17 cellular contexts compared by ENCODE assay signal in genomic region chr4:159146007-159146330, GRCh38. TPM values are rescaled to one million over a fixed set of nuclear protein-coding genes. Genes with fewer than 3 reads are reported as not detected.
DNase-seq lines count a peak whose midpoint lies in the region; ATAC-seq, FAIRE-seq and TF ChIP-seq lines count a peak whose summit lies in the region.
"Had no signal": no experiment of that assay in that cellular context is flagged by ENCODE, and none has a peak within 500 bp of the region (broad histone marks: within the 10 kb centered on the region; RNA-seq: fewer than 3 reads in every experiment).

No MANE protein-coding gene starts in this region.

- H3K4me1 Mint-ChIP-seq in natural killer cell, result no peaks in the 10 kb centered on the region

- H3K9ac ChIP-seq in adipocyte (ENCODE audit: low read length), result no peak overlapping the region
- no peak overlapping the region for H3K9ac ChIP-seq in endothelial cell of umbilical vein (replicated peaks; ENCODE audit: extremely low read depth, insufficient read depth, low read length)

- H3K27me3 Mint-ChIP-seq in natural killer cell (ENCODE audit: low read depth in 2 of 2), result peaks cover 0 to 2% of the 10 kb centered on the region in 2 donors
- H3K27me3 Mint-ChIP-seq: B cell; CD4-positive, CD25-positive, alpha-beta regulatory T cell had no signal

- FAIRE-seq in HTR-8/SVneo (lab: Jason Lieb, UNC) (no peak), endothelial cell of umbilical vein (lab: Jason Lieb, UNC) (no peak), pancreas (lab: Jason Lieb, UNC) (peak; percentile 34)

- H3K36me3 ChIP-seq in adipocyte (ENCODE audit: control insufficient read depth, insufficient read depth, low read length, severe bottlenecking), result no peaks in the 10 kb centered on the region
- H3K36me3 ChIP-seq in endothelial cell of umbilical vein (ENCODE audit: control insufficient read depth in 2 of 2, extremely low read depth in 1 of 2, insufficient read depth in 2 of 2, low read length in 2 of 2), result no peaks in the 10 kb centered on the region
- no peaks in the 10 kb centered on the region for H3K36me3 ChIP-seq in pancreas
- no peaks in the 10 kb centered on the region for H3K36me3 ChIP-seq in stomach

- H3K27ac ChIP-seq in endothelial cell of umbilical vein (ENCODE audit: insufficient read depth, low read depth, low read length) (no peak overlapping the region), pancreas (no peak overlapping the region), stomach (no peak overlapping the region)

- no peaks in the 10 kb centered on the region for H3K36me3 Mint-ChIP-seq in natural killer cell
- H3K36me3 Mint-ChIP-seq: CD4-positive, CD25-positive, alpha-beta regulatory T cell had no signal

- no TSS peak for BruUV-seq in endothelial cell of umbilical vein (replicated peaks; lab: Mats Ljungman, UMichigan)

- H3K79me2 ChIP-seq in endothelial cell of umbilical vein (ENCODE audit: control insufficient read depth, insufficient read depth, low read length), result peaks cover 71% of the 10 kb centered on the region

- ATAC-seq in pancreas, result no peak
- ATAC-seq in GM18498 (IDR thresholded peaks at IDR 0.05; ENCODE audit: unreplicated experiment), result no peak
- ATAC-seq in natural killer cell, result no peak

- peaks cover 15% of the 10 kb centered on the region for H3K4me1 ChIP-seq in adipocyte (ENCODE audit: control insufficient read depth, insufficient read depth, low read length)
- peaks cover 3% of the 10 kb centered on the region for H3K4me1 ChIP-seq in endothelial cell of umbilical vein (ENCODE audit: control insufficient read depth, extremely low read depth, insufficient read depth, low read length)
- peaks cover 0 to 35% (median 35%) of the 10 kb centered on the region in 3 donors for H3K4me1 ChIP-seq in pancreas
- peaks cover 8 to 92% (median 46%) of the 10 kb centered on the region in 4 donors for H3K4me1 ChIP-seq in stomach

- H4K20me1 ChIP-seq in endothelial cell of umbilical vein (replicated peaks; ENCODE audit: control insufficient read depth, extremely low read depth, insufficient read depth, low read length), result peaks cover 5% of the 10 kb centered on the region

- POLR2A ChIA-PET in endothelial cell of umbilical vein (lab: Charles Lee), result no interaction called here

- no peak overlapping the region for H2AFZ ChIP-seq in endothelial cell of umbilical vein (ENCODE audit: low read depth, low read length)

- no peak for TF ChIP-seq CTCF in endothelial cell of umbilical vein (IDR thresholded peaks at IDR 0.05; ENCODE audit: extremely low read depth in 1 of 2, insufficient read depth in 1 of 2, low read depth in 1 of 2, low read length in 2 of 2)
- no peak for TF ChIP-seq CTCF in pancreas (IDR thresholded peaks at IDR 0.05)
- no peak for TF ChIP-seq CTCF in stomach (IDR thresholded peaks at IDR 0.05)
- TF ChIP-seq CTCF in natural killer cell (IDR thresholded peaks at IDR 0.05), result no peak

- TF ChIP-seq POLR2A in endothelial cell of umbilical vein (IDR thresholded peaks at IDR 0.05; ENCODE audit: low read depth, low read length) (no peak), stomach (IDR thresholded peaks at IDR 0.05) (no peak)

- no peaks in the 10 kb centered on the region for H3K9me1 ChIP-seq in endothelial cell of umbilical vein (replicated peaks; ENCODE audit: control insufficient read depth, extremely low read depth, insufficient read depth, low read length)

- H3K4me3 ChIP-seq in adipocyte (ENCODE audit: low read length) (no peak overlapping the region), endothelial cell of umbilical vein (replicated peaks in 1 of 3; ENCODE audit: insufficient read depth in 1 of 3, low read depth in 1 of 3, low read length in 3 of 3) (no peak overlapping the region), pancreas (no peak overlapping the region), stomach (no peak overlapping the region)

- CTCF ChIA-PET in endothelial cell of umbilical vein (lab: Charles Lee), result interaction anchor here (0.9 to 2.0 kb wide), 3 partner anchors 16 to 49 kb away, joined by 4 to 5 read pairs (median 4); no protein-coding TSS in a partner anchor

- no peak overlapping the region for H3K4me2 ChIP-seq in endothelial cell of umbilical vein (ENCODE audit: insufficient read depth, low read length)

- H3K4me3 Mint-ChIP-seq in natural killer cell, result no peak overlapping the region
- H3K4me3 Mint-ChIP-seq: B cell; CD4-positive, CD25-positive, alpha-beta regulatory T cell had no signal

- H3K9me3 Mint-ChIP-seq in natural killer cell, result no peaks in the 10 kb centered on the region
- H3K9me3 Mint-ChIP-seq: CD4-positive, CD25-positive, alpha-beta regulatory T cell had no signal

- DNase-seq in HTR-8/SVneo (ENCODE audit: insufficient read length, low spot score), result peak; percentile 5
- peak; percentile 16 for DNase-seq in adipocyte (ENCODE audit: low read depth)
- peak; percentile 43 for DNase-seq in endothelial cell of umbilical vein (ENCODE audit: low read depth, low spot score)
- no peak for DNase-seq in pancreas
- no peak for DNase-seq in NCI-H1105 treated with DMSO at 0.1 percent for 48 hours (lab: John Stamatoyannopoulos, UW)
- DNase-seq in stomach, result no peak
- DNase-seq in natural killer cell, result no peak
- DNase-seq: Caco-2; CD4-positive, CD25-positive, alpha-beta regulatory T cell; GOT3; NCI-H1417; NCI-H187 treated with DMSO at 0.1 percent for 48 hours; NK-92 treated with Interleukin-12 subunit alpha and Interleukin-12 subunit beta, amount 100 ng/mL, for 24 hours; RPMI8226; SIG-M5 had no signal

- intact Hi-C loops in endothelial cell of umbilical vein (cut with micrococcal nuclease) (no loop called here), pancreas (cut with DNase I) (no loop called here), stomach (cut with DNase I; ENCODE audit: low total_unique reads) (no loop called here), natural killer cell (cut with micrococcal nuclease) (no loop called here)

- H3K27me3 ChIP-seq in adipocyte (replicated peaks; ENCODE audit: control insufficient read depth, insufficient read depth, low read length) (no peaks in the 10 kb centered on the region), endothelial cell of umbilical vein (ENCODE audit: control insufficient read depth in 2 of 2, insufficient read depth in 2 of 2, low read length in 2 of 2) (no peaks in the 10 kb centered on the region), pancreas (no peaks in the 10 kb centered on the region), stomach (no peaks in the 10 kb centered on the region)

- H3K27ac Mint-ChIP-seq in natural killer cell, result no peak overlapping the region
- H3K27ac Mint-ChIP-seq: B cell had no signal

- dilution Hi-C loops in endothelial cell of umbilical vein (cut with MboI; ENCODE audit: extremely low pct_ligation_motif_present, low sequenced_read_pairs), result no loop called here

- H3K9me3 ChIP-seq in adipocyte (ENCODE audit: control insufficient read depth, low read length), result no peaks in the 10 kb centered on the region
- H3K9me3 ChIP-seq in endothelial cell of umbilical vein (replicated peaks; ENCODE audit: control insufficient read depth, insufficient read depth, low read length), result no peaks in the 10 kb centered on the region
- H3K9me3 ChIP-seq in pancreas, result no peaks in the 10 kb centered on the region
- H3K9me3 ChIP-seq in stomach, result no peaks in the 10 kb centered on the region
- H3K9me3 ChIP-seq: Caco-2 had no signal

- no peak for TF ChIP-seq EP300 in stomach (IDR thresholded peaks at IDR 0.05)

TF ChIP-seq in endothelial cell of umbilical vein, 7 proteins besides CTCF, POLR2A, EP300 and RAD21:
- TF ChIP-seq MAX (IDR thresholded peaks at IDR 0.05; ENCODE audit: insufficient read depth, insufficient read length) (no peak), JUN (IDR thresholded peaks at IDR 0.05; ENCODE audit: borderline replicate concordance, insufficient read depth, insufficient read length, low read depth) (peak; percentile 2)

RNA-seq across cellular contexts. Expression of gene RAPGEF2, which starts 43.1 kb away (rescaled TPM):
- total RNA-seq in endothelial cell of umbilical vein, result 55.2 and 61.6 TPM in 2 replicates
- polyA plus RNA-seq in endothelial cell of umbilical vein, result 25.4 and 28.7 TPM in 2 replicates
- polyA plus RNA-seq in endothelial cell of umbilical vein (2011; cell fraction: cytosol; rRNA removed), result 25.9 and 27.1 TPM in 2 replicates
- 95.5 and 109 TPM in 2 replicates for polyA plus RNA-seq in endothelial cell of umbilical vein (2011; cell fraction: nucleus; rRNA removed)
- 33.4 and 42.7 TPM in 2 replicates for polyA plus RNA-seq in endothelial cell of umbilical vein (2012)
- polyA minus RNA-seq in endothelial cell of umbilical vein, result 163 and 181 TPM in 2 replicates
- polyA minus RNA-seq in endothelial cell of umbilical vein (2011; cell fraction: cytosol; rRNA and poly(A)+ RNA removed), result 13.7 TPM
- polyA minus RNA-seq in endothelial cell of umbilical vein (2011; cell fraction: nucleus; rRNA and poly(A)+ RNA removed), result 126 and 179 TPM in 2 replicates
- total RNA-seq in pancreas, result 10 to 100 TPM; 10.9 to 27.5 (median 15.0) TPM
- polyA plus RNA-seq in pancreas, result 1 to 10 TPM; 4.3 to 8.2 TPM
- 10 to 100 TPM; 31.3 to 78.1 (median 67.0) TPM for total RNA-seq in stomach
- 10 to 100 TPM in 1 of 3 donors, 1 to 10 TPM in 2; 3.3 to 10.1 (median 7.3) TPM for polyA plus RNA-seq in stomach
- 10 to 100 TPM; 21.9 to 55.6 (median 27.6) TPM for total RNA-seq in natural killer cell

Comparison
In these comparisons a context has a peak if more than half of its experiments do, and no peak if none do; other contexts are left out.
1. DNase-seq: peak in HTR-8/SVneo (single experiment), adipocyte (single experiment) and endothelial cell of umbilical vein (single experiment); none in pancreas (0 of 6), NCI-H1105 treated with DMSO at 0.1 percent for 48 hours (single experiment), stomach (single experiment) and natural killer cell (single experiment).